In the genomic region with DNA sequence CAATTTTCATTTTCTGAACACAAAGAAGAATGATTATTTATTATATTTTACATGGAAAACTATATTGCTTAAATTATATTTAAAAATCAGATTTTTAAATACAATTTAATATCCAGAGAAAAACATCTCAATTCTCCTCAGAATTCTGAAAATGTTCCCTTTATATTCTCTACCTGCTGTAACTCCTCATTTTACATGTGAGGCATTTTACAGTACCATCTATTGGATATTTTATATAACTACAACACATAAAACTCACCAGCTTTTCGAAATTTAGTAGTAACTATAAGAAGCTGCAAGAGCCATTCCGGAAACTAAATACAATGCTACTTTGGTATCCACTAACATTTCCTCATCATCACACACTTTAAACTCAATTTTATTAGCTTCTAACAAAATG, we compare ENCODE assay signal across 24 cellular contexts.
A peak's percentile ranks its signal among the peaks of the same experiment; 100 is the strongest.
DNase-seq lines count a peak whose midpoint lies in the region; ATAC-seq and TF ChIP-seq lines count a peak whose summit lies in the region.
"Had no signal": no experiment of that assay in that cellular context is flagged by ENCODE, and none has a peak within 500 bp of the region (broad histone marks: within the 10 kb centered on the region; RNA-seq: fewer than 3 reads in every experiment).

No MANE protein-coding gene starts in this region.

- no peaks in the 10 kb centered on the region for H3K36me3 ChIP-seq in neural cell (ENCODE audit: insufficient read depth, low read length)
- H3K36me3 ChIP-seq in smooth muscle cell (ENCODE audit: low read depth), result no peaks in the 10 kb centered on the region
- H3K36me3 ChIP-seq in heart right ventricle, result no peaks in the 10 kb centered on the region
- no peaks in the 10 kb centered on the region for H3K36me3 ChIP-seq in left ventricle myocardium inferior
- H3K36me3 ChIP-seq: HAP-1, thyroid gland had no signal

- no peaks in the 10 kb centered on the region for H3K4me1 ChIP-seq in smooth muscle cell (ENCODE audit: low read depth)
- no peaks in the 10 kb centered on the region for H3K4me1 ChIP-seq in heart right ventricle
- no peaks in the 10 kb centered on the region for H3K4me1 ChIP-seq in left ventricle myocardium inferior
- H3K4me1 ChIP-seq: HAP-1, thyroid gland had no signal

- CTCF ChIA-PET in WTC11 (lab: Charles Lee), result no interaction called here

- H2AFZ ChIP-seq in neural cell (ENCODE audit: low read depth, low read length) (no peak overlapping the region), smooth muscle cell (ENCODE audit: low read depth) (no peak overlapping the region)

- intact Hi-C loops in heart right ventricle (cut with DNase I), result no loop called here
- intact Hi-C loops in left ventricle myocardium inferior (cut with micrococcal nuclease), result no loop called here

- peaks cover 9% of the 10 kb centered on the region for H3K4me1 Mint-ChIP-seq in WTC11
- H3K4me1 Mint-ChIP-seq: central memory CD8-positive, alpha-beta T cell; neural crest cell had no signal

- no peak overlapping the region for H3K4me3 Mint-ChIP-seq in WTC11
- H3K4me3 Mint-ChIP-seq: activated naive CD4-positive, alpha-beta T cell treated with anti-CD3 and anti-CD28 coated beads for 36 hours; central memory CD8-positive, alpha-beta T cell; neural crest cell had no signal

- WGBS in smooth muscle cell (ENCODE audit: low lambda C conversion rate), result 89% methylated on average over 2 of the region's 2 CpGs
- 73 to 74% methylated on average over 2 of the region's 2 CpGs for WGBS in heart right ventricle, 2 donors

- no peak for TF ChIP-seq RAD21 in neural cell (conservative IDR thresholded peaks at IDR 0.05)

- H3K36me3 Mint-ChIP-seq in WTC11, result peaks cover 2% of the 10 kb centered on the region; the same call in 1 of the 2 replicates

- ATAC-seq in WTC11 (no peak), heart right ventricle (no peak)

- H3K27ac Mint-ChIP-seq in WTC11, result no peak overlapping the region
- H3K27ac Mint-ChIP-seq: activated naive CD4-positive, alpha-beta T cell treated with anti-CD3 and anti-CD28 coated beads for 36 hours had no signal

- H3K4me2 ChIP-seq in neural cell (ENCODE audit: low read length), result no peak overlapping the region
- no peak overlapping the region for H3K4me2 ChIP-seq in smooth muscle cell

- H3K79me2 ChIP-seq in neural cell (replicated peaks; ENCODE audit: insufficient read depth, low read length) (no peaks in the 10 kb centered on the region), smooth muscle cell (ENCODE audit: low read depth) (no peaks in the 10 kb centered on the region)

- no peak overlapping the region for H3K4me3 ChIP-seq in neural cell (ENCODE audit: low read length)
- no peak overlapping the region for H3K4me3 ChIP-seq in smooth muscle cell
- no peak overlapping the region for H3K4me3 ChIP-seq in heart right ventricle
- H3K4me3 ChIP-seq in left ventricle myocardium inferior, result no peak overlapping the region
- H3K4me3 ChIP-seq: HAP-1, thyroid gland had no signal

- no peak for TF ChIP-seq CTCF in WTC11 (IDR thresholded peaks at IDR 0.05)
- TF ChIP-seq CTCF in neural cell (IDR thresholded peaks at IDR 0.05; ENCODE audit: poor library complexity, severe bottlenecking), result peak; percentile 29
- no peak for TF ChIP-seq CTCF in smooth muscle cell (IDR thresholded peaks at IDR 0.05; ENCODE audit: borderline replicate concordance, insufficient read depth, poor library complexity, severe bottlenecking)
- peak in 2 of 9 donors; percentile 10 to 18 for TF ChIP-seq CTCF in heart right ventricle (IDR thresholded peaks at IDR 0.05)
- no peak for TF ChIP-seq CTCF in left ventricle myocardium inferior (IDR thresholded peaks at IDR 0.05; ENCODE audit: borderline replicate concordance)

- H3K27me3 ChIP-seq in neural cell (ENCODE audit: insufficient read depth, low read depth, low read length), result no peaks in the 10 kb centered on the region
- H3K27me3 ChIP-seq in smooth muscle cell (ENCODE audit: low read depth), result no peaks in the 10 kb centered on the region
- no peaks in the 10 kb centered on the region for H3K27me3 ChIP-seq in heart right ventricle
- no peaks in the 10 kb centered on the region for H3K27me3 ChIP-seq in left ventricle myocardium inferior (ENCODE audit: low read depth)
- H3K27me3 ChIP-seq: thyroid gland had no signal

- POLR2A ChIA-PET in WTC11 (lab: Charles Lee), result no interaction called here

- H3K9ac ChIP-seq in neural cell (ENCODE audit: low read length) (no peak overlapping the region), smooth muscle cell (ENCODE audit: low read depth) (no peak overlapping the region)

- no peak overlapping the region for H3K27ac ChIP-seq in neural cell (ENCODE audit: low read length)
- no peak overlapping the region for H3K27ac ChIP-seq in smooth muscle cell (ENCODE audit: low read depth)
- no peak overlapping the region for H3K27ac ChIP-seq in heart right ventricle
- no peak overlapping the region for H3K27ac ChIP-seq in left ventricle myocardium inferior (replicated peaks)
- H3K27ac ChIP-seq: thyroid gland had no signal

- no peaks in the 10 kb centered on the region for H4K20me1 ChIP-seq in neural cell (ENCODE audit: insufficient read depth)
- no peaks in the 10 kb centered on the region for H4K20me1 ChIP-seq in smooth muscle cell (ENCODE audit: low read depth)

- no peaks in the 10 kb centered on the region for H3K27me3 Mint-ChIP-seq in WTC11 (ENCODE audit: low read depth)
- H3K27me3 Mint-ChIP-seq: central memory CD8-positive, alpha-beta T cell had no signal

- H3K9me3 ChIP-seq in neural cell (ENCODE audit: low read length) (no peaks in the 10 kb centered on the region), smooth muscle cell (replicated peaks; ENCODE audit: low read depth) (no peaks in the 10 kb centered on the region), heart right ventricle (peaks cover 0 to 4% (median 0%) of the 10 kb centered on the region in 11 donors), left ventricle myocardium inferior (replicated peaks) (peaks cover 2% of the 10 kb centered on the region)
- H3K9me3 ChIP-seq: HAP-1, thyroid gland had no signal

- H3K9me3 Mint-ChIP-seq in WTC11, result no peaks in the 10 kb centered on the region
- H3K9me3 Mint-ChIP-seq: neural crest cell had no signal

- no peaks in the 10 kb centered on the region for H3K9me2 ChIP-seq in neural cell (ENCODE audit: insufficient read depth, low read length)

- no peak for TF ChIP-seq EP300 in neural cell (conservative IDR thresholded peaks at IDR 0.05; ENCODE audit: poor library complexity, severe bottlenecking)

- H3F3A ChIP-seq in neural cell (ENCODE audit: insufficient read depth, low read length, poor library complexity, severe bottlenecking) (no peaks in the 10 kb centered on the region), smooth muscle cell (ENCODE audit: low read depth) (no peaks in the 10 kb centered on the region)

- DNase-seq in NCI-H2227 treated with DMSO at 0.1 percent for 48 hours (lab: John Stamatoyannopoulos, UW) (peak; percentile 3), NCI-H2227 (lab: John Stamatoyannopoulos, UW; ENCODE audit: unreplicated experiment) (no peak), NCI-H446 treated with DMSO at 0.1 percent for 48 hours (lab: John Stamatoyannopoulos, UW) (peak; percentile 11), WTC11 (ENCODE audit: low spot score) (no peak), smooth muscle cell (lab: John Stamatoyannopoulos, UW; ENCODE audit: unreplicated experiment) (no peak), heart right ventricle (no peak), left ventricle myocardium inferior (no peak)
- DNase-seq: activated CD4-positive, alpha-beta T cell treated with anti-CD3 and anti-CD28 coated beads for 1 hour; activated naive CD4-positive, alpha-beta T cell treated with anti-CD3 and anti-CD28 coated beads for 36 hours; activated T-cell treated with anti-CD3 and anti-CD28 coated beads, Interleukin-2, amount 50 U/mL, for 48 hours; anterior cingulate cortex; DMS79 treated with DMSO at 0.1 percent for 48 hours; effector CD8-positive, alpha-beta T cell; Karpas-422; NCI-H1105 treated with DMSO at 0.1 percent for 48 hours; NCI-H2171; stimulated activated CD4-positive, alpha-beta T cell treated with anti-CD3 and anti-CD28 coated beads, Interleukin-2, amount 100 ng/mL, for 24 hours; stimulated activated naive CD4-positive, alpha-beta T cell; T-helper 9 cell; thyroid gland had no signal

TF ChIP-seq in WTC11, 78 proteins besides CTCF, POLR2A, EP300 and RAD21:
- TF ChIP-seq ZNF232 (CRISPR knock-in tag; IDR thresholded peaks at IDR 0.05), result no peak
- TF ChIP-seq HMGA2 (CRISPR knock-in tag; IDR thresholded peaks at IDR 0.05), result peak; percentile 19; the same call in 1 of the 2 replicates
- no peak for TF ChIP-seq NR3C1 (CRISPR knock-in tag; conservative IDR thresholded peaks at IDR 0.05; ENCODE audit: low read depth)
- TF ChIP-seq JUN (CRISPR knock-in tag; IDR thresholded peaks at IDR 0.05), result no peak

TF ChIP-seq in neural cell, 6 proteins besides CTCF, POLR2A, EP300 and RAD21:
- no peak for TF ChIP-seq EZH2 (IDR thresholded peaks at IDR 0.05; ENCODE audit: borderline replicate concordance, insufficient read depth, low read length, poor library complexity, severe bottlenecking)
- TF ChIP-seq, protein P1, sequence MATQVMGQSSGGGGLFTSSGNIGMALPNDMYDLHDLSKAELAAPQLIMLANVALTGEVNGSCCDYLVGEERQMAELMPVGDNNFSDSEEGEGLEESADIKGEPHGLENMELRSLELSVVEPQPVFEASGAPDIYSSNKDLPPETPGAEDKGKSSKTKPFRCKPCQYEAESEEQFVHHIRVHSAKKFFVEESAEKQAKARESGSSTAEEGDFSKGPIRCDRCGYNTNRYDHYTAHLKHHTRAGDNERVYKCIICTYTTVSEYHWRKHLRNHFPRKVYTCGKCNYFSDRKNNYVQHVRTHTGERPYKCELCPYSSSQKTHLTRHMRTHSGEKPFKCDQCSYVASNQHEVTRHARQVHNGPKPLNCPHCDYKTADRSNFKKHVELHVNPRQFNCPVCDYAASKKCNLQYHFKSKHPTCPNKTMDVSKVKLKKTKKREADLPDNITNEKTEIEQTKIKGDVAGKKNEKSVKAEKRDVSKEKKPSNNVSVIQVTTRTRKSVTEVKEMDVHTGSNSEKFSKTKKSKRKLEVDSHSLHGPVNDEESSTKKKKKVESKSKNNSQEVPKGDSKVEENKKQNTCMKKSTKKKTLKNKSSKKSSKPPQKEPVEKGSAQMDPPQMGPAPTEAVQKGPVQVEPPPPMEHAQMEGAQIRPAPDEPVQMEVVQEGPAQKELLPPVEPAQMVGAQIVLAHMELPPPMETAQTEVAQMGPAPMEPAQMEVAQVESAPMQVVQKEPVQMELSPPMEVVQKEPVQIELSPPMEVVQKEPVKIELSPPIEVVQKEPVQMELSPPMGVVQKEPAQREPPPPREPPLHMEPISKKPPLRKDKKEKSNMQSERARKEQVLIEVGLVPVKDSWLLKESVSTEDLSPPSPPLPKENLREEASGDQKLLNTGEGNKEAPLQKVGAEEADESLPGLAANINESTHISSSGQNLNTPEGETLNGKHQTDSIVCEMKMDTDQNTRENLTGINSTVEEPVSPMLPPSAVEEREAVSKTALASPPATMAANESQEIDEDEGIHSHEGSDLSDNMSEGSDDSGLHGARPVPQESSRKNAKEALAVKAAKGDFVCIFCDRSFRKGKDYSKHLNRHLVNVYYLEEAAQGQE (IDR thresholded peaks at IDR 0.05; ENCODE audit: borderline replicate concordance), result no peak
- TF ChIP-seq MXI1 (conservative IDR thresholded peaks at IDR 0.05; ENCODE audit: poor library complexity, severe bottlenecking), result no peak
- TF ChIP-seq TAF1 (IDR thresholded peaks at IDR 0.05; ENCODE audit: low read depth), result no peak
- TF ChIP-seq SMC3 (conservative IDR thresholded peaks at IDR 0.05; ENCODE audit: poor library complexity), result no peak
- TF ChIP-seq POLR2AphosphoS5 (IDR thresholded peaks at IDR 0.05), result no peak
TF ChIP-seq in neural cell: peak in this region for 0.

Comparison
In these comparisons a context has a peak if more than half of its experiments do, and no peak if none do; other contexts are left out.
1. DNase-seq: peak in NCI-H2227 treated with DMSO at 0.1 percent for 48 hours (single experiment) and NCI-H446 treated with DMSO at 0.1 percent for 48 hours (single experiment); none in NCI-H2227 (single experiment), WTC11 (single experiment), smooth muscle cell (single experiment), heart right ventricle (0 of 2) and left ventricle myocardium inferior (single experiment).